Comparison of ENCODE assay signal across 16 cellular contexts in genomic region chr10:86793696-86794095, GRCh38. TPM values are rescaled to one million over a fixed set of nuclear protein-coding genes. Genes with fewer than 3 reads are reported as not detected.
DNase-seq lines count a peak whose midpoint lies in the region; ATAC-seq and TF ChIP-seq lines count a peak whose summit lies in the region.
"Had no signal": no experiment of that assay in that cellular context is flagged by ENCODE, and none has a peak within 500 bp of the region (broad histone marks: within the 10 kb centered on the region; RNA-seq: fewer than 3 reads in every experiment).

No MANE protein-coding gene starts in this region.

- H3K9me3 Mint-ChIP-seq in mesothelial cell of epicardium (peaks cover 4% of the 10 kb centered on the region), MCF 10A (ENCODE audit: unreplicated experiment) (no peaks in the 10 kb centered on the region)
- H3K9me3 Mint-ChIP-seq: CD4-positive, alpha-beta T cell; IgD-negative memory B cell had no signal

- BruUV-seq in MCF 10A (replicated peaks; lab: Mats Ljungman, UMichigan): no TSS peak

- WGBS in thyroid gland, 2 donors: 59 to 76% methylated on average over 4 of the region's 4 CpGs

- peaks cover 17% of the 10 kb centered on the region for H3K4me1 Mint-ChIP-seq in mesothelial cell of epicardium
- peaks cover 9% of the 10 kb centered on the region for H3K4me1 Mint-ChIP-seq in MCF 10A (ENCODE audit: insufficient read depth, unreplicated experiment)

- no peak overlapping the region for H3K9ac ChIP-seq in HUES48 (ENCODE audit: low read depth, low read length)
- H3K9ac ChIP-seq in colonic mucosa (ENCODE audit: low read depth in 2 of 2, low read length in 2 of 2): no peak overlapping the region

- CTCF ChIA-PET in MCF 10A (lab: Yijun Ruan, JAX): interaction anchor here (0.9 to 1.2 kb wide), 2 partner anchors 21 to 33 kb away, joined by 3 to 4 read pairs; no protein-coding TSS in a partner anchor

- H3K36me3 Mint-ChIP-seq in mesothelial cell of epicardium (peaks cover 3% of the 10 kb centered on the region), MCF 10A (ENCODE audit: insufficient read depth, unreplicated experiment) (no peaks in the 10 kb centered on the region)

- TF ChIP-seq POLR2A in thyroid gland (IDR thresholded peaks at IDR 0.05): no peak

- peaks cover 36% of the 10 kb centered on the region for H3K4me1 ChIP-seq in HUES48 (ENCODE audit: control insufficient read depth, insufficient read depth, low read length)
- H3K4me1 ChIP-seq in colonic mucosa: no peaks in the 10 kb centered on the region
- H3K4me1 ChIP-seq in thyroid gland: peaks cover 28 to 30% of the 10 kb centered on the region in 2 donors
- H3K4me1 ChIP-seq: BE2C had no signal

- H3K4me3 ChIP-seq in HUES48 (ENCODE audit: low read depth, low read length) (no peak overlapping the region), colonic mucosa (no peak overlapping the region), thyroid gland (replicated peaks in 1 of 3) (no peak overlapping the region)
- H3K4me3 ChIP-seq: SJCRH30 had no signal

- no peaks in the 10 kb centered on the region; the same call in 1 of the 2 replicates for H3K36me3 ChIP-seq in HUES48 (ENCODE audit: control insufficient read depth, insufficient read depth, low read length)
- H3K36me3 ChIP-seq in colonic mucosa: no peaks in the 10 kb centered on the region
- H3K36me3 ChIP-seq in thyroid gland: no peaks in the 10 kb centered on the region
- H3K36me3 ChIP-seq: BE2C, SJCRH30 had no signal

- ATAC-seq in GM21381 (IDR thresholded peaks at IDR 0.05; ENCODE audit: unreplicated experiment): no peak

- H3K9me3 ChIP-seq in HUES48 (ENCODE audit: control insufficient read depth, insufficient read depth, low read length) (no peaks in the 10 kb centered on the region), colonic mucosa (no peaks in the 10 kb centered on the region), thyroid gland (no peaks in the 10 kb centered on the region)
- H3K9me3 ChIP-seq: BE2C, SJCRH30 had no signal

- H3K27ac ChIP-seq in HUES48 (ENCODE audit: low read depth, low read length): peak overlapping the region; percentile 53
- peak overlapping the region; percentile 46 for H3K27ac ChIP-seq in colonic mucosa
- peak overlapping the region in 2 of 3 donors; percentile 13 to 29 for H3K27ac ChIP-seq in thyroid gland
- H3K27ac ChIP-seq: SJCRH30 had no signal

- POLR2A ChIA-PET in MCF 10A (lab: Yijun Ruan, JAX): interaction anchor here (1.1 kb wide), 1 partner anchor 36 kb away, joined by 3 read pairs; no protein-coding TSS in a partner anchor

- H3K27me3 Mint-ChIP-seq in mesothelial cell of epicardium (ENCODE audit: low read depth) (no peaks in the 10 kb centered on the region), MCF 10A (ENCODE audit: insufficient read depth, unreplicated experiment) (no peaks in the 10 kb centered on the region)
- H3K27me3 Mint-ChIP-seq: CD4-positive, alpha-beta T cell; IgD-negative memory B cell had no signal

- TF ChIP-seq CTCF in colonic mucosa (IDR thresholded peaks at IDR 0.05) (no peak), mesothelial cell of epicardium (IDR thresholded peaks at IDR 0.05; ENCODE audit: unreplicated experiment) (no peak), thyroid gland (IDR thresholded peaks at IDR 0.05) (no peak), MCF 10A (IDR thresholded peaks at IDR 0.05; ENCODE audit: unreplicated experiment) (no peak)

- H3K27ac Mint-ChIP-seq in mesothelial cell of epicardium (peak overlapping the region; percentile 43), MCF 10A (ENCODE audit: low read depth, unreplicated experiment) (no peak overlapping the region)
- H3K27ac Mint-ChIP-seq: CD4-positive, alpha-beta T cell; IgD-negative memory B cell had no signal

- DNase-seq in colonic mucosa (peak; percentile 40), mesothelial cell of epicardium (ENCODE audit: low spot score in 2 of 2, unreplicated experiment in 2 of 2) (no peak), thyroid gland (no peak), MCF 10A (ENCODE audit: unreplicated experiment) (no peak)
- no peak for DNase-seq in stimulated activated naive CD4-positive, alpha-beta T cell treated with Interleukin-2 at 50 U/mL for 16 hours (lab: John Stamatoyannopoulos, UW)
- DNase-seq: BE2C; CD4-positive, alpha-beta T cell; HCEC 1CT; Kasumi-1; NCI-H1105; NCI-H1694 treated with DMSO at 0.1 percent for 48 hours; NCI-H526 treated with DMSO at 0.1 percent for 48 hours; SJCRH30 had no signal

- H3K27me3 ChIP-seq in HUES48 (ENCODE audit: control insufficient read depth, insufficient read depth, low read length) (no peaks in the 10 kb centered on the region), colonic mucosa (no peaks in the 10 kb centered on the region), thyroid gland (no peaks in the 10 kb centered on the region)
- H3K27me3 ChIP-seq: BE2C, SJCRH30 had no signal

- intact Hi-C loops in colonic mucosa (cut with DNase I) (no loop called here), thyroid gland (cut with DNase I) (no loop called here), MCF 10A (cut with micrococcal nuclease) (loop anchor here (1.0 kb wide), 1 partner anchor 9 kb away; no protein-coding TSS in a partner anchor)

- no peak overlapping the region for H3K4me3 Mint-ChIP-seq in mesothelial cell of epicardium
- no peak overlapping the region for H3K4me3 Mint-ChIP-seq in MCF 10A (ENCODE audit: unreplicated experiment)
- H3K4me3 Mint-ChIP-seq: CD4-positive, alpha-beta T cell had no signal

RNA-seq across cellular contexts. Expression of gene BMPR1A, which starts 37.3 kb away (rescaled TPM):
- 10 to 100 TPM; 37.4 to 50.9 TPM for total RNA-seq in colonic mucosa
- total RNA-seq in mesothelial cell of epicardium: 96.1 to 106 TPM (median 100.0 TPM) in 3 replicates
- 10 to 100 TPM; 72.7 to 89.5 (median 84.2) TPM for total RNA-seq in thyroid gland
- total RNA-seq in MCF 10A (2022): 27.3 and 34.3 TPM in 2 replicates
